1 cellular context compared by ENCODE assay signal in genomic region chr6:36493859-36494258, GRCh38.
TF ChIP-seq lines count a peak whose summit lies in the region.

No MANE protein-coding gene starts in this region.

TF ChIP-seq in HepG2, 621 proteins besides CTCF, POLR2A, EP300 and RAD21 (continues in another document):
- TF ChIP-seq TCF7 (IDR thresholded peaks at IDR 0.05; ENCODE audit: low read depth): peak; percentile 51
- no peak for TF ChIP-seq ZNF44 (CRISPR knock-in tag; IDR thresholded peaks at IDR 0.05)
- peak; percentile 45; the same call in 1 of the 2 replicates for TF ChIP-seq AHDC1 (CRISPR knock-in tag; IDR thresholded peaks at IDR 0.05; ENCODE audit: borderline replicate concordance)
- TF ChIP-seq ZNF644 (CRISPR knock-in tag; IDR thresholded peaks at IDR 0.05; ENCODE audit: low read depth): 0 out of 2 replicates have a peak, but pooled peaks have one; percentile 21
- no peak for TF ChIP-seq STAT6 (CRISPR knock-in tag; IDR thresholded peaks at IDR 0.05; ENCODE audit: borderline replicate concordance)
- TF ChIP-seq BCL6 (CRISPR knock-in tag; IDR thresholded peaks at IDR 0.05): 0 out of 2 replicates have a peak, but pooled peaks have one; percentile 11
- TF ChIP-seq TARDBP (CRISPR knock-in tag; IDR thresholded peaks at IDR 0.05): peak; percentile 31; the same call in 1 of the 2 replicates
- no peak for TF ChIP-seq ZNF121 (CRISPR knock-in tag; IDR thresholded peaks at IDR 0.05)
- TF ChIP-seq SIN3A (IDR thresholded peaks at IDR 0.05; ENCODE audit: borderline replicate concordance, low read depth, low read length): 0 out of 2 replicates have a peak, but pooled peaks have one; percentile 5
- 0 out of 2 replicates have a peak, but pooled peaks have one; percentile 32 for TF ChIP-seq ZNF317 (CRISPR knock-in tag; IDR thresholded peaks at IDR 0.05)
- peak; percentile 69 for TF ChIP-seq ARID5B (CRISPR knock-in tag; IDR thresholded peaks at IDR 0.05)
- TF ChIP-seq ZNF580 (CRISPR knock-in tag; IDR thresholded peaks at IDR 0.05; ENCODE audit: borderline replicate concordance, low read depth): no peak
- TF ChIP-seq ZNF660 (CRISPR knock-in tag; IDR thresholded peaks at IDR 0.05; ENCODE audit: borderline replicate concordance, low read depth): no peak
- peak; percentile 56 for TF ChIP-seq FOXA1 (IDR thresholded peaks at IDR 0.05)
- peak; percentile 83 for TF ChIP-seq FOXA1 (CRISPR knock-in tag; IDR thresholded peaks at IDR 0.05)
- TF ChIP-seq SOX13 (IDR thresholded peaks at IDR 0.05): peak; percentile 49; the same call in 1 of the 2 replicates
- peak in 1 of 2 experiments; percentile 90; a peak in 2 of 4 replicates for TF ChIP-seq SOX13 (CRISPR knock-in tag; conservative IDR thresholded peaks at IDR 0.05 in 1 of 2, IDR thresholded peaks at IDR 0.05 in 1 of 2)
- peak; percentile 40 for TF ChIP-seq SAP130 (CRISPR knock-in tag; IDR thresholded peaks at IDR 0.05; ENCODE audit: low read depth)
- TF ChIP-seq ZKSCAN8 (CRISPR knock-in tag; IDR thresholded peaks at IDR 0.05; ENCODE audit: borderline replicate concordance): 0 out of 2 replicates have a peak, but pooled peaks have one; percentile 16
- no peak for TF ChIP-seq ZFP41 (CRISPR knock-in tag; IDR thresholded peaks at IDR 0.05; ENCODE audit: borderline replicate concordance)
- TF ChIP-seq TBL1XR1 (IDR thresholded peaks at IDR 0.05; ENCODE audit: borderline replicate concordance, low read length, partially characterized antibody): no peak
- TF ChIP-seq ZUFSP (CRISPR knock-in tag; IDR thresholded peaks at IDR 0.05; ENCODE audit: borderline replicate concordance): no peak
- TF ChIP-seq GATAD2A (CRISPR knock-in tag; IDR thresholded peaks at IDR 0.05): peak; percentile 73
- no peak for TF ChIP-seq ZBTB3 (CRISPR knock-in tag; IDR thresholded peaks at IDR 0.05; ENCODE audit: borderline replicate concordance, low read depth)
- peak; percentile 39 for TF ChIP-seq CREM (IDR thresholded peaks at IDR 0.05)
- TF ChIP-seq CREM (CRISPR knock-in tag; IDR thresholded peaks at IDR 0.05): no peak
- no peak for TF ChIP-seq ZNF616 (CRISPR knock-in tag; IDR thresholded peaks at IDR 0.05; ENCODE audit: low read depth)
- no peak for TF ChIP-seq ATF4 (CRISPR knock-in tag; IDR thresholded peaks at IDR 0.05)
- no peak for TF ChIP-seq SOX6 (IDR thresholded peaks at IDR 0.05)
- peak; percentile 75 for TF ChIP-seq SOX6 (CRISPR knock-in tag; IDR thresholded peaks at IDR 0.05)
- TF ChIP-seq ZNF18 (CRISPR knock-in tag; IDR thresholded peaks at IDR 0.05; ENCODE audit: insufficient replicate concordance): no peak
- TF ChIP-seq ZBTB20 (CRISPR knock-in tag; IDR thresholded peaks at IDR 0.05; ENCODE audit: borderline replicate concordance, low read depth): no peak
- no peak for TF ChIP-seq ZNF256 (CRISPR knock-in tag; conservative IDR thresholded peaks at IDR 0.05)
- peak; percentile 45; the same call in 1 of the 2 replicates for TF ChIP-seq FOXP4 (CRISPR knock-in tag; IDR thresholded peaks at IDR 0.05)
- peak; percentile 44 for TF ChIP-seq NCOA2 (CRISPR knock-in tag; IDR thresholded peaks at IDR 0.05)
- TF ChIP-seq ZGPAT (CRISPR knock-in tag; IDR thresholded peaks at IDR 0.05): peak; percentile 32; the same call in 1 of the 2 replicates
- no peak for TF ChIP-seq FOSL1 (CRISPR knock-in tag; IDR thresholded peaks at IDR 0.05; ENCODE audit: borderline replicate concordance)
- TF ChIP-seq NR2F6 (IDR thresholded peaks at IDR 0.05): no peak; the same call in 1 of the 2 replicates
- TF ChIP-seq NR2F6 (CRISPR knock-in tag; IDR thresholded peaks at IDR 0.05): peak; percentile 55
- TF ChIP-seq NR3C1 (CRISPR knock-in tag; IDR thresholded peaks at IDR 0.05): no peak
- TF ChIP-seq XRCC5 (optimal IDR thresholded peaks at IDR 0.05; ENCODE audit: low read length): no peak
